ENCODE assay signal across 1 cellular context in genomic region chr1:204928671-204929486, GRCh38.
TF ChIP-seq lines count a peak whose summit lies in the region.

No MANE protein-coding gene starts in this region.

TF ChIP-seq in K562, 482 proteins besides CTCF, POLR2A, EP300 and RAD21:
- peak; percentile 69 for TF ChIP-seq PRDM10 (IDR thresholded peaks at IDR 0.05; ENCODE audit: partially characterized antibody)
- no peak for TF ChIP-seq FOSL1 (tag; conservative IDR thresholded peaks at IDR 0.05)
